23 cellular contexts compared by ENCODE assay signal in the genomic region with DNA sequence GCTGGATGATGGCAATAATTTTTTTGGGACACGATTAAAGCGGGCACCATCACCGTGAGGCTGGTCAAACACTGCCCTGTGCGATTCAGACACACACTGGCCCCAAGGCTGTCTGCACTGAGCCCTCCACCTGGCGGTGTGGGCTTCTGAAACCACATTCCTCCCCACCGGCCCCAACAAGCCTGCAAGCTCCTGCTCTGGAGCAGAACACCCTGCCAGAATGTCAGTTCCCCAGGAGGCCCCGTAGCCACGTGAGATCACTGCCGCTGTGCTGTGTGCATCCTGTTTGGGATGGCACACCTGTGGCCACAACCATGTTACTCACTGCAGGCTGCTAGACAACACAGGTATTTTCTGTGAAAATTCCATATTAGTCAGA. TPM values are rescaled to one million over a fixed set of nuclear protein-coding genes. Genes with fewer than 3 reads are reported as not detected.
DNase-seq lines count a peak whose midpoint lies in the region; ATAC-seq and TF ChIP-seq lines count a peak whose summit lies in the region.
"Had no signal": no experiment of that assay in that cellular context is flagged by ENCODE, and none has a peak within 500 bp of the region (broad histone marks: within the 10 kb centered on the region; RNA-seq: fewer than 3 reads in every experiment).

No MANE protein-coding gene starts in this region.

- H3K27ac ChIP-seq in breast epithelium (peak overlapping the region; percentile 67 to 89), endodermal cell (ENCODE audit: low read depth, low read length) (no peak overlapping the region), suprapubic skin (peak overlapping the region; percentile 42), gastroesophageal sphincter (no peak overlapping the region)
- H3K27ac ChIP-seq: KMS-11 had no signal

- H3K4me3 Mint-ChIP-seq in MCF 10A (ENCODE audit: unreplicated experiment) (no peak overlapping the region), endodermal cell (peak overlapping the region; percentile 82)
- H3K4me3 Mint-ChIP-seq: IgD-negative memory B cell had no signal

- H3K36me3 ChIP-seq in breast epithelium: no peaks in the 10 kb centered on the region
- peaks cover 46% of the 10 kb centered on the region for H3K36me3 ChIP-seq in endodermal cell (ENCODE audit: control insufficient read depth, insufficient read depth, low read length)
- H3K36me3 ChIP-seq in suprapubic skin: no peaks in the 10 kb centered on the region
- H3K36me3 ChIP-seq in gastroesophageal sphincter: no peaks in the 10 kb centered on the region
- H3K36me3 ChIP-seq: HAP-1 had no signal

- peaks cover 0 to 7% of the 10 kb centered on the region in 2 donors for H3K27me3 ChIP-seq in breast epithelium
- no peaks in the 10 kb centered on the region for H3K27me3 ChIP-seq in endodermal cell (ENCODE audit: control insufficient read depth, insufficient read depth, low read length, poor library complexity, severe bottlenecking)
- peaks cover 27% of the 10 kb centered on the region for H3K27me3 ChIP-seq in suprapubic skin
- peaks cover 85% of the 10 kb centered on the region for H3K27me3 ChIP-seq in gastroesophageal sphincter

- H3K4me3 ChIP-seq in breast epithelium (peak overlapping the region in 1 of 3 donors; percentile 48), endodermal cell (ENCODE audit: low read length) (peak overlapping the region; percentile 93), suprapubic skin (no peak overlapping the region), gastroesophageal sphincter (no peak overlapping the region)
- H3K4me3 ChIP-seq: HAP-1 had no signal

- BruUV-seq in MCF 10A (replicated peaks; lab: Mats Ljungman, UMichigan): no TSS peak

- H3K4me1 Mint-ChIP-seq in MCF 10A (ENCODE audit: insufficient read depth, unreplicated experiment): no peaks in the 10 kb centered on the region
- H3K4me1 Mint-ChIP-seq in endodermal cell: peaks cover 50% of the 10 kb centered on the region
- H3K4me1 Mint-ChIP-seq: IgD-negative memory B cell had no signal

- POLR2A ChIA-PET in MCF 10A (lab: Yijun Ruan, JAX): no interaction called here

- TF ChIP-seq EP300 in suprapubic skin (IDR thresholded peaks at IDR 0.05) (no peak), gastroesophageal sphincter (IDR thresholded peaks at IDR 0.05) (no peak)

- H3K27me3 Mint-ChIP-seq in MCF 10A (ENCODE audit: insufficient read depth, unreplicated experiment): peaks cover 26% of the 10 kb centered on the region
- H3K27me3 Mint-ChIP-seq in endodermal cell (ENCODE audit: insufficient read depth): peaks cover 3% of the 10 kb centered on the region

- no peak for ATAC-seq in GM18909 (IDR thresholded peaks at IDR 0.05; ENCODE audit: poor library complexity, unreplicated experiment)
- no peak for ATAC-seq in gastroesophageal sphincter

- no peaks in the 10 kb centered on the region for H3K36me3 Mint-ChIP-seq in MCF 10A (ENCODE audit: insufficient read depth, unreplicated experiment)
- peaks cover 41% of the 10 kb centered on the region for H3K36me3 Mint-ChIP-seq in endodermal cell (ENCODE audit: low read depth)
- H3K36me3 Mint-ChIP-seq: IgD-negative memory B cell had no signal

- H3K9ac ChIP-seq in endodermal cell (ENCODE audit: extremely low read depth, low read length, poor library complexity, severe bottlenecking): peak overlapping the region; percentile 69
- H3K9ac ChIP-seq: KMS-11, SK-N-SH had no signal

- 90 to 91% methylated on average over 8 to 9 of the region's 9 CpGs for WGBS in endodermal cell (ENCODE audit: insufficient coverage in 1 of 2, insufficient read length in 1 of 2), 2 experiments
- 55% methylated on average over 9 of the region's 9 CpGs for WGBS in suprapubic skin
- 50% methylated on average over 2 of the region's 9 CpGs; no CpG with 5 or more reads in 1 of the 2 donors for WGBS in gastroesophageal sphincter (ENCODE audit: low coverage in 1 of 2), 2 donors

- no peaks in the 10 kb centered on the region for H3K4me1 ChIP-seq in breast epithelium
- H3K4me1 ChIP-seq in endodermal cell (ENCODE audit: control insufficient read depth, insufficient read depth, low read length): peaks cover 13% of the 10 kb centered on the region
- peaks cover 7% of the 10 kb centered on the region for H3K4me1 ChIP-seq in suprapubic skin
- no peaks in the 10 kb centered on the region for H3K4me1 ChIP-seq in gastroesophageal sphincter
- H3K4me1 ChIP-seq: HAP-1 had no signal

- TF ChIP-seq POLR2A in breast epithelium (IDR thresholded peaks at IDR 0.05): no peak
- no peak for TF ChIP-seq POLR2A in suprapubic skin (IDR thresholded peaks at IDR 0.05)
- no peak for TF ChIP-seq POLR2A in gastroesophageal sphincter (IDR thresholded peaks at IDR 0.05)

- H3K27ac Mint-ChIP-seq in MCF 10A (ENCODE audit: low read depth, unreplicated experiment) (no peak overlapping the region), endodermal cell (peak overlapping the region; percentile 91)
- H3K27ac Mint-ChIP-seq: IgD-negative memory B cell had no signal

- H3K9me3 Mint-ChIP-seq in MCF 10A (ENCODE audit: unreplicated experiment): no peaks in the 10 kb centered on the region
- no peaks in the 10 kb centered on the region for H3K9me3 Mint-ChIP-seq in endodermal cell
- H3K9me3 Mint-ChIP-seq: IgD-negative memory B cell had no signal

- no peak for TF ChIP-seq CTCF in breast epithelium (IDR thresholded peaks at IDR 0.05)
- no peak for TF ChIP-seq CTCF in MCF 10A (IDR thresholded peaks at IDR 0.05; ENCODE audit: unreplicated experiment)
- no peak for TF ChIP-seq CTCF in endodermal cell (conservative IDR thresholded peaks at IDR 0.05)
- no peak for TF ChIP-seq CTCF in suprapubic skin (IDR thresholded peaks at IDR 0.05)
- no peak for TF ChIP-seq CTCF in gastroesophageal sphincter (IDR thresholded peaks at IDR 0.05)

- DNase-seq in breast epithelium (ENCODE audit: low spot score in 2 of 2): peak in 1 of 2 donors; percentile 57
- no peak for DNase-seq in MCF 10A (ENCODE audit: unreplicated experiment)
- no peak for DNase-seq in endodermal cell
- peak; percentile 76 for DNase-seq in posterior vena cava (ENCODE audit: low spot score)
- no peak for DNase-seq in suprapubic skin (ENCODE audit: low spot score in 2 of 2)
- no peak for DNase-seq in germinal center (ENCODE audit: low spot score)
- DNase-seq: 8988T, ACHN, Calu3, DMS79 treated with DMSO at 0.1 percent for 48 hours, GOT3, NCI-H1048, NCI-H1694, NCI-H2171, NCI-H226, NCI-H774, SK-N-SH had no signal

- CTCF ChIA-PET in MCF 10A (lab: Yijun Ruan, JAX): no interaction called here

- intact Hi-C loops in breast epithelium (cut with DNase I; ENCODE audit: low total_unique reads) (no loop called here), MCF 10A (cut with micrococcal nuclease) (no loop called here), posterior vena cava (cut with DNase I) (no loop called here)

- H3K9me3 ChIP-seq in breast epithelium (no peaks in the 10 kb centered on the region), endodermal cell (ENCODE audit: control insufficient read depth, low read length) (no peaks in the 10 kb centered on the region), suprapubic skin (no peaks in the 10 kb centered on the region), gastroesophageal sphincter (no peaks in the 10 kb centered on the region)
- H3K9me3 ChIP-seq: HAP-1, SK-N-SH had no signal

RNA-seq across cellular contexts. Expression of a gene that starts 7.9 kb away (rescaled TPM):
- total RNA-seq in breast epithelium (10 to 100 TPM in 1 of 3 donors, 1 to 10 TPM in 2; 8.3 to 13.8 (median 9.8) TPM), MCF 10A (2022) (not detected in 2 replicates), endodermal cell (10 to 100 TPM; 37.0 to 94.4 TPM), posterior vena cava (under 1 TPM; 0.76 to 0.97 TPM), suprapubic skin (1 to 10 TPM in 1 of 4 donors, not detected in 3; 1.6 TPM), gastroesophageal sphincter (1 to 10 TPM in 1 of 4 donors, not detected in 3; 3.5 TPM)
- polyA plus RNA-seq in endodermal cell (2013, experiment 1 of 2): 18.8 TPM
- polyA plus RNA-seq in endodermal cell (2013, experiment 2 of 2): 29.1 TPM
- total RNA-seq: Calu3 had no signal
- polyA plus RNA-seq: BJ, IgD-negative memory B cell had no signal

Comparison
In these comparisons a context has a peak if more than half of its experiments do, and no peak if none do; other contexts are left out.
1. H3K27ac ChIP-seq: peak in breast epithelium (2 of 2) and suprapubic skin (single experiment); none in endodermal cell (single experiment) and gastroesophageal sphincter (0 of 4).